ENCODE assay signal across 9 cellular contexts in the genomic region with DNA sequence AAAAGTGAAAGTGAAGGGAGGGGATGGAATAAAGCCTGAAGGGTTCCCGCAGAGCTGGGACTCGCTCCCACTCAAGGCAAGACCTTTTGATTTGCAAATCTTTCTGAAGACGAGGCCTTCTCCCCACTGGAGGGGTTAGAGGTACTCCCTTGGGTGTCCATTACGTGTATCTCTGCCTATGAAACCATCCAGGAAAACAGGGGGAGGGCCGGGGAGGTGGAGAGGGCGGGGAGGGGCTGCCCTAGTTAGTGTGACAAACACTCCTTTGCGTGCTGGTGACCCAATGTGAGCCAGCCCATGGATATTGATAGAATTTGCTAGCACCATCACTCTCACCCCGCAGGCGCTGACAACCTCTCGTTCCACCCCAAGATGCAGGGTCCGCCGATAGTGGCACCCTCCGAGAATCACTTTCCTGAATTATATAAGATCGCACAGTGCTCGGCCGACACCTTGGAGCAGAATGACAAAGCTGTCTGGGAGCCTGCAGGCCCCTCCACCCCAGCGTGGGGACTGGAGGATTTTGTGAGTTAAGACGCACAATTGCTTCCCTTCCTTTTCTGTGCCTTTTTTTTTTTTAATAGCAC.
DNase-seq lines count a peak whose midpoint lies in the region; ATAC-seq and TF ChIP-seq lines count a peak whose summit lies in the region.
"Had no signal": no experiment of that assay in that cellular context is flagged by ENCODE, and none has a peak within 500 bp of the region (broad histone marks: within the 10 kb centered on the region; RNA-seq: fewer than 3 reads in every experiment).

No MANE protein-coding gene starts in this region.

- no peaks in the 10 kb centered on the region for H3K9me3 ChIP-seq in lower lobe of right lung
- H3K9me3 ChIP-seq in suprapubic skin = no peaks in the 10 kb centered on the region

- TF ChIP-seq POLR2A in suprapubic skin (IDR thresholded peaks at IDR 0.05) = no peak

- intact Hi-C loops in lower lobe of right lung (cut with DNase I) = no loop called here
- intact Hi-C loops in head of caudate nucleus (cut with DNase I) = no loop called here

- no peaks in the 10 kb centered on the region for H3K27me3 ChIP-seq in lower lobe of right lung (ENCODE audit: low read depth)
- H3K27me3 ChIP-seq in suprapubic skin = no peaks in the 10 kb centered on the region

- H3K4me3 ChIP-seq in lower lobe of right lung = peak overlapping the region; percentile 41
- H3K4me3 ChIP-seq in suprapubic skin = peak overlapping the region; percentile 35

- TF ChIP-seq CTCF in lower lobe of right lung (IDR thresholded peaks at IDR 0.05) = no peak
- no peak for TF ChIP-seq CTCF in suprapubic skin (IDR thresholded peaks at IDR 0.05)

- TF ChIP-seq EP300 in suprapubic skin (IDR thresholded peaks at IDR 0.05) = no peak

- DNase-seq in T-helper 1 cell (no peak), lower lobe of right lung (no peak), suprapubic skin (ENCODE audit: low spot score in 2 of 2) (no peak), AML-193 (lab: John Stamatoyannopoulos, UW) (no peak), head of caudate nucleus (no peak)
- peak; percentile 12 for DNase-seq in activated naive CD8-positive, alpha-beta T cell treated with anti-CD3 and anti-CD28 coated beads, Interleukin-2, amount 50 U/mL, for 24 hours
- DNase-seq: substantia nigra had no signal

- H3K36me3 ChIP-seq in lower lobe of right lung = no peaks in the 10 kb centered on the region
- no peaks in the 10 kb centered on the region for H3K36me3 ChIP-seq in suprapubic skin

- 69% methylated on average over 18 of the region's 18 CpGs for WGBS in suprapubic skin

- H3K36me3 Mint-ChIP-seq in T-helper 1 cell treated with Interleukin-12 subunit alpha and Interleukin-12 subunit beta and Interleukin-4 antibody, amounts not matched to agents 30 μg/mL and 1 μg/mL, for 36 hours (ENCODE audit: low read depth) = no peaks in the 10 kb centered on the region
- H3K36me3 Mint-ChIP-seq in activated naive CD8-positive, alpha-beta T cell treated with anti-CD3 and anti-CD28 coated beads, Interleukin-2, amount 50 U/mL, for 24 hours (ENCODE audit: low read depth) = no peaks in the 10 kb centered on the region

- no peak overlapping the region for H3K27ac ChIP-seq in lower lobe of right lung
- H3K27ac ChIP-seq in suprapubic skin = peak overlapping the region; percentile 9

- H3K9me3 Mint-ChIP-seq in T-helper 1 cell treated with Interleukin-12 subunit alpha and Interleukin-12 subunit beta and Interleukin-4 antibody, amounts not matched to agents 30 μg/mL and 1 μg/mL, for 36 hours = no peaks in the 10 kb centered on the region
- H3K9me3 Mint-ChIP-seq in activated naive CD8-positive, alpha-beta T cell treated with anti-CD3 and anti-CD28 coated beads, Interleukin-2, amount 50 U/mL, for 24 hours = no peaks in the 10 kb centered on the region

- no peaks in the 10 kb centered on the region for H3K27me3 Mint-ChIP-seq in T-helper 1 cell treated with Interleukin-12 subunit alpha and Interleukin-12 subunit beta and Interleukin-4 antibody, amounts not matched to agents 30 μg/mL and 1 μg/mL, for 36 hours (ENCODE audit: low read depth)
- peaks cover 3% of the 10 kb centered on the region for H3K27me3 Mint-ChIP-seq in activated naive CD8-positive, alpha-beta T cell treated with anti-CD3 and anti-CD28 coated beads, Interleukin-2, amount 50 U/mL, for 24 hours

- ATAC-seq in activated naive CD8-positive, alpha-beta T cell treated with anti-CD3 and anti-CD28 coated beads, Interleukin-2, amount 50 U/mL, for 24 hours = peak; percentile 10
- no peak for ATAC-seq in lower lobe of right lung
- no peak for ATAC-seq in HG03108 (IDR thresholded peaks at IDR 0.05; ENCODE audit: unreplicated experiment)

- H3K4me1 ChIP-seq in lower lobe of right lung (no peaks in the 10 kb centered on the region), suprapubic skin (peaks cover 9% of the 10 kb centered on the region)

- H3K4me3 Mint-ChIP-seq in T-helper 1 cell treated with Interleukin-12 subunit alpha and Interleukin-12 subunit beta and Interleukin-4 antibody, amounts not matched to agents 30 μg/mL and 1 μg/mL, for 36 hours = peak overlapping the region; percentile 51
- H3K4me3 Mint-ChIP-seq in activated naive CD8-positive, alpha-beta T cell treated with anti-CD3 and anti-CD28 coated beads, Interleukin-2, amount 50 U/mL, for 24 hours = peak overlapping the region; percentile 66

- no peaks in the 10 kb centered on the region for H3K4me1 Mint-ChIP-seq in T-helper 1 cell treated with Interleukin-12 subunit alpha and Interleukin-12 subunit beta and Interleukin-4 antibody, amounts not matched to agents 30 μg/mL and 1 μg/mL, for 36 hours (ENCODE audit: low read depth)
- peaks cover 10% of the 10 kb centered on the region for H3K4me1 Mint-ChIP-seq in activated naive CD8-positive, alpha-beta T cell treated with anti-CD3 and anti-CD28 coated beads, Interleukin-2, amount 50 U/mL, for 24 hours

- H3K27ac Mint-ChIP-seq in T-helper 1 cell treated with Interleukin-12 subunit alpha and Interleukin-12 subunit beta and Interleukin-4 antibody, amounts not matched to agents 30 μg/mL and 1 μg/mL, for 36 hours = no peak overlapping the region
- peak overlapping the region; percentile 29 for H3K27ac Mint-ChIP-seq in activated naive CD8-positive, alpha-beta T cell treated with anti-CD3 and anti-CD28 coated beads, Interleukin-2, amount 50 U/mL, for 24 hours
